Comparison of ENCODE assay signal across 10 cellular contexts in genomic region chr19:15194938-15195337, GRCh38. TPM values are rescaled to one million over a fixed set of nuclear protein-coding genes. Genes with fewer than 3 reads are reported as not detected.
A peak's percentile ranks its signal among the peaks of the same experiment; 100 is the strongest.
DNase-seq lines count a peak whose midpoint lies in the region; ATAC-seq and TF ChIP-seq lines count a peak whose summit lies in the region.
"Had no signal": no experiment of that assay in that cellular context is flagged by ENCODE, and none has a peak within 500 bp of the region (broad histone marks: within the 10 kb centered on the region; RNA-seq: fewer than 3 reads in every experiment).

No MANE protein-coding gene starts in this region.

- no peaks in the 10 kb centered on the region for H3K27me3 ChIP-seq in H9 (ENCODE audit: insufficient read depth, low read length)

- H3K23me2 ChIP-seq in H9 (ENCODE audit: insufficient read length, low read depth, low read length, poor library complexity, severe bottlenecking) = no peaks in the 10 kb centered on the region

- H4K5ac ChIP-seq in H9 (ENCODE audit: insufficient read length, low read depth, low read length) = no peak overlapping the region

- no peak overlapping the region for H3K14ac ChIP-seq in H9 (ENCODE audit: insufficient read depth, low read length)

- H2BK120ac ChIP-seq in H9 (ENCODE audit: low read depth, low read length, poor library complexity, severe bottlenecking) = no peak overlapping the region

- H3K18ac ChIP-seq in H9 (ENCODE audit: insufficient read length, low read depth, low read length) = no peak overlapping the region

- no peak overlapping the region for H3K23ac ChIP-seq in H9 (ENCODE audit: insufficient read length, low read depth, low read length)

- H3K4me3 Mint-ChIP-seq in H9 = peak overlapping the region; percentile 64 to 82
- peak overlapping the region; percentile 35 for H3K4me3 Mint-ChIP-seq in MCF 10A (ENCODE audit: unreplicated experiment)

- H4K20me1 ChIP-seq in H9 (ENCODE audit: control insufficient read depth, insufficient read depth, insufficient read length) = no peaks in the 10 kb centered on the region

- H3K9me3 ChIP-seq in H9 (ENCODE audit: control insufficient read depth, low read depth, low read length) = no peaks in the 10 kb centered on the region
- H3K9me3 ChIP-seq in iPS-18c (ENCODE audit: control insufficient read depth, insufficient read depth, low read length) = no peaks in the 10 kb centered on the region
- H3K9me3 ChIP-seq: right lobe of liver had no signal

- no peak overlapping the region for H3K9ac ChIP-seq in H9 (ENCODE audit: extremely low read depth, insufficient read length, low read length)

- H3K27me3 Mint-ChIP-seq in H9 (ENCODE audit: low read depth) (no peaks in the 10 kb centered on the region), MCF 10A (ENCODE audit: insufficient read depth, unreplicated experiment) (peaks cover 23% of the 10 kb centered on the region)

- H3K4me1 Mint-ChIP-seq in H9 = peaks cover 34 to 35% of the 10 kb centered on the region in 2 experiments
- peaks cover 18% of the 10 kb centered on the region for H3K4me1 Mint-ChIP-seq in MCF 10A (ENCODE audit: insufficient read depth, unreplicated experiment)

- H3K4me3 ChIP-seq in iPS-18c (ENCODE audit: insufficient read depth, low read depth, low read length) = 0 out of 2 replicates have a peak overlapping the region, but pooled peaks have one; percentile 77
- H3K4me3 ChIP-seq: right lobe of liver had no signal

- no peak overlapping the region for H3K27ac ChIP-seq in H9 (ENCODE audit: insufficient read length, low read depth, low read length)
- H3K27ac ChIP-seq: HL-60, right lobe of liver had no signal

- H3K9me3 Mint-ChIP-seq in H9 (no peaks in the 10 kb centered on the region), MCF 10A (ENCODE audit: unreplicated experiment) (no peaks in the 10 kb centered on the region)

- H3K36me3 Mint-ChIP-seq in H9 (ENCODE audit: insufficient read depth in 1 of 3, low read depth in 3 of 3) = peaks cover 25 to 77% (median 61%) of the 10 kb centered on the region in 3 experiments; a peak in 6 of 7 replicates
- no peaks in the 10 kb centered on the region for H3K36me3 Mint-ChIP-seq in MCF 10A (ENCODE audit: insufficient read depth, unreplicated experiment)

- CTCF ChIA-PET in MCF 10A (lab: Yijun Ruan, JAX) = interaction anchor here (1.0 to 1.5 kb wide), 2 partner anchors 54 to 224 kb away, joined by 4 read pairs; partner anchors contain the start of gene AKAP8L

- H2BK15ac ChIP-seq in H9 (ENCODE audit: low read depth, low read length) = no peak overlapping the region

- H3K27ac Mint-ChIP-seq in H9 (no peak overlapping the region), MCF 10A (ENCODE audit: low read depth, unreplicated experiment) (no peak overlapping the region)

- no TSS peak for BruUV-seq in MCF 10A (replicated peaks; lab: Mats Ljungman, UMichigan)

- peaks cover 6% of the 10 kb centered on the region; the same call in 1 of the 2 replicates for H3K4me1 ChIP-seq in H9 (ENCODE audit: insufficient read depth, low read length)
- H3K4me1 ChIP-seq: right lobe of liver had no signal

- H4K91ac ChIP-seq in H9 (ENCODE audit: insufficient read length, low read depth, low read length) = no peak overlapping the region

- peak overlapping the region; percentile 4 for H3K4me2 ChIP-seq in H9 (ENCODE audit: insufficient read depth, insufficient read length, low read length)

- ATAC-seq in GM19351 (IDR thresholded peaks at IDR 0.05; ENCODE audit: unreplicated experiment) (no peak), GM19395 (IDR thresholded peaks at IDR 0.05; ENCODE audit: unreplicated experiment) (no peak)

- no peak overlapping the region for H3K56ac ChIP-seq in H9 (ENCODE audit: insufficient read length, low read depth, low read length)

- H3K4ac ChIP-seq in H9 (ENCODE audit: low read depth, low read length) = no peak overlapping the region

- WGBS in H9 (ENCODE audit: extremely low coverage, insufficient read length, low lambda C conversion rate) = no CpG with 5 or more reads among the region's 6 CpGs

- H2AK5ac ChIP-seq in H9 (ENCODE audit: insufficient read length, low read length) = no peak overlapping the region

- H4K8ac ChIP-seq in H9 (replicated peaks; ENCODE audit: insufficient read length, low read depth, low read length) = no peak overlapping the region

- H3K79me2 ChIP-seq in H9 (ENCODE audit: insufficient read depth, low read length) = peaks cover 14% of the 10 kb centered on the region; the same call in 1 of the 2 replicates

- TF ChIP-seq CTCF in H9 (conservative IDR thresholded peaks at IDR 0.05) = no peak
- TF ChIP-seq CTCF in MCF 10A (IDR thresholded peaks at IDR 0.05; ENCODE audit: unreplicated experiment) = no peak

- POLR2A ChIA-PET in MCF 10A (lab: Yijun Ruan, JAX) = interaction anchor here (1.5 to 2.4 kb wide), 2 partner anchors 11 to 185 kb away, joined by 3 to 9 read pairs; partner anchors contain the start of gene AKAP8

- no peak overlapping the region for H3T11ph ChIP-seq in H9 (ENCODE audit: low read length)

- H2AFZ ChIP-seq in H9 (ENCODE audit: low read length) = no peak overlapping the region

- no peaks in the 10 kb centered on the region for H3K79me1 ChIP-seq in H9 (ENCODE audit: insufficient read depth, low read depth, low read length, poor library complexity, severe bottlenecking)

- DNase-seq in H9 (no peak), MCF 10A (ENCODE audit: unreplicated experiment) (no peak), stromal cell of bone marrow (ENCODE audit: low read depth) (peak; percentile 79), SK-N-DZ (ENCODE audit: low spot score) (no peak)
- no peak for DNase-seq in activated CD4-positive, CD25-positive, alpha-beta regulatory T cell (lab: John Stamatoyannopoulos, UW)
- DNase-seq: right lobe of liver had no signal

- intact Hi-C loops in MCF 10A (cut with micrococcal nuclease) = no loop called here

- H2BK12ac ChIP-seq in H9 (ENCODE audit: insufficient read length, low read depth, low read length) = no peak overlapping the region

- no peak overlapping the region for H2BK20ac ChIP-seq in H9 (ENCODE audit: low read depth, low read length, poor library complexity, severe bottlenecking)

- H2BK5ac ChIP-seq in H9 (ENCODE audit: insufficient read length, low read length) = no peak overlapping the region

RNA-seq across cellular contexts. Expression of gene NOTCH3, which starts 5.9 kb away (rescaled TPM):
- total RNA-seq in H9 (2021) = 164 and 165 TPM in 2 replicates
- 3.7 and 7.7 TPM in 2 replicates for total RNA-seq in MCF 10A (2022)
- 12.9 and 19.6 TPM in 2 replicates for polyA plus RNA-seq in SK-N-DZ (2014; cell fraction: cytosol; rRNA removed)
- polyA plus RNA-seq in SK-N-DZ (2014; cell fraction: nucleus; rRNA removed) = 11.2 and 15.9 TPM in 2 replicates

RNA-seq across cellular contexts. Expression of gene EPHX3, which starts 37.3 kb away (rescaled TPM):
- total RNA-seq in H9 (2021) (26.7 and 27.4 TPM in 2 replicates), MCF 10A (2022) (0.96 and 1.1 TPM in 2 replicates)
- polyA plus RNA-seq in SK-N-DZ (2014; cell fraction: cytosol; rRNA removed) = 0.09 TPM in 1 of 2 replicates, not detected in the other
- 0.14 and 0.46 TPM in 2 replicates for polyA plus RNA-seq in SK-N-DZ (2014; cell fraction: nucleus; rRNA removed)

Comparison
In these comparisons a context has a peak if more than half of its experiments do, and no peak if none do; other contexts are left out.
1. RNA of gene NOTCH3, which starts 5.9 kb away (total RNA-seq): 164 to 165 TPM in H9; 3.7 to 7.7 TPM in MCF 10A; every median in the first group is over 10 times any median in the second.
2. RNA of gene EPHX3, which starts 37.3 kb away (total RNA-seq): 26.7 to 27.4 TPM in H9; 0.96 to 1.1 TPM in MCF 10A; every median in the first group is over 10 times any median in the second.